ENCODE assay signal across 10 cellular contexts in genomic region chr3:12444582-12445468, GRCh38. TPM values are rescaled to one million over a fixed set of nuclear protein-coding genes. Genes with fewer than 3 reads are reported as not detected.
A peak's percentile ranks its signal among the peaks of the same experiment; 100 is the strongest.
DNase-seq lines count a peak whose midpoint lies in the region; ATAC-seq and TF ChIP-seq lines count a peak whose summit lies in the region.
"Had no signal": no experiment of that assay in that cellular context is flagged by ENCODE, and none has a peak within 500 bp of the region (broad histone marks: within the 10 kb centered on the region; RNA-seq: fewer than 3 reads in every experiment).

No MANE protein-coding gene starts in this region.

- TF ChIP-seq CTCF in left ventricle myocardium inferior (IDR thresholded peaks at IDR 0.05; ENCODE audit: borderline replicate concordance), result no peak

- H3K27ac ChIP-seq in left ventricle myocardium inferior (replicated peaks), result peak overlapping the region; percentile 79

- ATAC-seq in Right ventricle myocardium superior (ENCODE audit: poor library complexity) (no peak), left colon (peak; percentile 83), GM21390 (IDR thresholded peaks at IDR 0.05; ENCODE audit: unreplicated experiment) (no peak)

- DNase-seq in left ventricle myocardium inferior (no peak), Right ventricle myocardium superior (no peak), adipocyte (ENCODE audit: low read depth) (peak; percentile 37), left colon (peak; percentile 86 to 91), ureter (ENCODE audit: low spot score) (peak; percentile 91), erythroblast (lab: John Stamatoyannopoulos, UW) (no peak), OCI-M2 (lab: John Stamatoyannopoulos, UW; ENCODE audit: unreplicated experiment) (no peak)
- DNase-seq: activated naive CD4-positive, alpha-beta T cell; NCI-H2081 had no signal

- H3K9ac ChIP-seq in adipocyte (ENCODE audit: low read length), result no peak overlapping the region

- intact Hi-C loops in left ventricle myocardium inferior (cut with micrococcal nuclease) (no loop called here), Right ventricle myocardium superior (cut with DNase I) (no loop called here), left colon (cut with DNase I, micrococcal nuclease) (no loop called here)

- H3K27me3 ChIP-seq in left ventricle myocardium inferior (ENCODE audit: low read depth) (no peaks in the 10 kb centered on the region), adipocyte (replicated peaks; ENCODE audit: control insufficient read depth, insufficient read depth, low read length) (no peaks in the 10 kb centered on the region)

- no peaks in the 10 kb centered on the region for H3K9me3 ChIP-seq in left ventricle myocardium inferior (replicated peaks)
- no peaks in the 10 kb centered on the region for H3K9me3 ChIP-seq in adipocyte (ENCODE audit: control insufficient read depth, low read length)

- H3K36me3 ChIP-seq in left ventricle myocardium inferior (no peaks in the 10 kb centered on the region), adipocyte (ENCODE audit: control insufficient read depth, insufficient read depth, low read length, severe bottlenecking) (no peaks in the 10 kb centered on the region)

- H3K4me3 ChIP-seq in left ventricle myocardium inferior (no peak overlapping the region), adipocyte (ENCODE audit: low read length) (no peak overlapping the region)

- TF ChIP-seq POLR2A in erythroblast (IDR thresholded peaks at IDR 0.05; ENCODE audit: low read length), result no peak

- H3K4me1 ChIP-seq in left ventricle myocardium inferior, result peaks cover 48% of the 10 kb centered on the region
- peaks cover 28% of the 10 kb centered on the region for H3K4me1 ChIP-seq in adipocyte (ENCODE audit: control insufficient read depth, insufficient read depth, low read length)

RNA-seq across cellular contexts. Expression of gene TSEN2, which starts 39.5 kb away (rescaled TPM):
- 22.5 TPM for total RNA-seq in left ventricle myocardium inferior
- total RNA-seq in Right ventricle myocardium superior, result 24.6 TPM
- total RNA-seq in left colon, result 10 to 100 TPM; 17.7 to 18.4 TPM
- 52.6 TPM for total RNA-seq in ureter

Comparison
In these comparisons a context has a peak if more than half of its experiments do, and no peak if none do; other contexts are left out.
1. DNase-seq: peak in adipocyte (single experiment), left colon (2 of 2) and ureter (single experiment); none in left ventricle myocardium inferior (single experiment), Right ventricle myocardium superior (single experiment), erythroblast (0 of 2) and OCI-M2 (single experiment).